In the genomic region with DNA sequence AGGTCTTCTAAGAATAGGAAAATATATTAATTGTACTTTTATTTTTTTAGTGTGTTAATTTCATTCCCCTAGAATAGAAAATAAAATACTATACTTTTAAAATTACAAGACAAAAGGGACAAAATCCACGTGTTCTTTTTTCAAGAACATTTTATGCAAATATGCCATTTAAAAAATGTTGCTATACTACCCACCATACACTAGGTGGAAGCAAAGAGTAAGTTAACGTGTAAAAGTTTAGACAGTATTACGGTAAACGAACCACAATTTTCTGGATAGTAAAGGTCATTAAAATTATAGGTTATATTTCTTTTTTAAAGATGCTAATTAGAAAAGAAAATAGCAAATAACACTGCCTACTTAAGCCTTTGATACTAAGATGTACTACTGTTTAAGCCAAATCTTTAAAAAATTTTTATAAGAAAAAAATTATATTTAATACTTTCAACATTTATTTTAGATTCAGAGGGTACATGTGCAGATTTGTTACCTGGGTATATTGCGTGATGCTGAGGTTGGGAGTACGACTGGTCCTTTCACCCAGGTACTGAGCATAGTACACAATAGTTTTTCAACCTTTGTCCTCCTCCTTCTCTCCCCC, we compare ENCODE assay signal across 8 cellular contexts.
DNase-seq lines count a peak whose midpoint lies in the region; ATAC-seq, FAIRE-seq and TF ChIP-seq lines count a peak whose summit lies in the region.

No MANE protein-coding gene starts in this region.

- DNase-seq in AG08395 (ENCODE audit: low spot score), result peak; percentile 38
- peak; percentile 47 for DNase-seq in NCI-H2171 (lab: John Stamatoyannopoulos, UW)
- peak; percentile 41 for DNase-seq in bronchial epithelial cell (ENCODE audit: low read depth)
- DNase-seq in mesendoderm, result peak; percentile 25
- DNase-seq in activated CD4-positive, alpha-beta T cell treated with anti-CD3 and anti-CD28 coated beads for 1 hour, result no peak
- no peak for DNase-seq in activated T-cell treated with anti-CD3 and anti-CD28 coated beads, Interleukin-2, amount 50 U/mL, for 24 hours

- ATAC-seq in GM18502 (IDR thresholded peaks at IDR 0.05; ENCODE audit: poor library complexity, unreplicated experiment), result peak; percentile 88
- peak; percentile 87 for ATAC-seq in HG02885 (IDR thresholded peaks at IDR 0.05; ENCODE audit: poor library complexity, unreplicated experiment)

- H3K56ac ChIP-seq in mesendoderm (ENCODE audit: low read length), result no peak overlapping the region

- no peak overlapping the region for H2BK120ac ChIP-seq in mesendoderm (ENCODE audit: low read depth, low read length)

- no peaks in the 10 kb centered on the region for H3K27me3 Mint-ChIP-seq in activated T-cell treated with anti-CD3 and anti-CD28 coated beads, Interleukin-2, amount 50 U/mL, for 24 hours

- H3K4me1 Mint-ChIP-seq in activated T-cell treated with anti-CD3 and anti-CD28 coated beads, Interleukin-2, amount 50 U/mL, for 24 hours (ENCODE audit: low read depth), result no peaks in the 10 kb centered on the region

- H3K27ac ChIP-seq in mesendoderm (ENCODE audit: low read depth, low read length), result no peak overlapping the region

- no peaks in the 10 kb centered on the region for H3K36me3 Mint-ChIP-seq in activated T-cell treated with anti-CD3 and anti-CD28 coated beads, Interleukin-2, amount 50 U/mL, for 24 hours (ENCODE audit: low read depth)

- H3K4me3 ChIP-seq in bronchial epithelial cell (ENCODE audit: low read depth, low read length) (no peak overlapping the region), mesendoderm (ENCODE audit: low read length) (no peak overlapping the region)

- no peak overlapping the region for H3K23ac ChIP-seq in mesendoderm (ENCODE audit: low read length)

- H3K9me3 Mint-ChIP-seq in activated T-cell treated with anti-CD3 and anti-CD28 coated beads, Interleukin-2, amount 50 U/mL, for 24 hours, result no peaks in the 10 kb centered on the region

- WGBS in mesendoderm (ENCODE audit: extremely low coverage, insufficient coverage, low lambda C conversion rate), result no CpG with 5 or more reads among the region's 6 CpGs

- no peak overlapping the region for H3K9ac ChIP-seq in mesendoderm (ENCODE audit: low read length)

- TF ChIP-seq CTCF in bronchial epithelial cell (IDR thresholded peaks at IDR 0.05; ENCODE audit: insufficient read depth, low read length, severe bottlenecking), result peak; percentile 19

- H3K27me3 ChIP-seq in bronchial epithelial cell (ENCODE audit: control insufficient read depth, insufficient read depth, low read length) (no peaks in the 10 kb centered on the region), mesendoderm (ENCODE audit: insufficient read depth, low read length, poor library complexity) (no peaks in the 10 kb centered on the region)

- H4K8ac ChIP-seq in mesendoderm (ENCODE audit: low read depth, low read length), result no peak overlapping the region

- no peaks in the 10 kb centered on the region for H3K4me1 ChIP-seq in mesendoderm (ENCODE audit: control insufficient read depth, low read depth, low read length)

- no peak overlapping the region for H4K5ac ChIP-seq in mesendoderm (ENCODE audit: low read length)

- H3K4ac ChIP-seq in mesendoderm (ENCODE audit: low read depth, low read length), result no peak overlapping the region

- no peak for FAIRE-seq in bronchial epithelial cell (lab: Jason Lieb, UNC)

- no peak overlapping the region for H2BK5ac ChIP-seq in mesendoderm (ENCODE audit: low read length)

- H3K79me1 ChIP-seq in mesendoderm (ENCODE audit: low read length), result no peaks in the 10 kb centered on the region

- no peak overlapping the region for H2AK5ac ChIP-seq in mesendoderm (ENCODE audit: low read length)

- H3K36me3 ChIP-seq in bronchial epithelial cell (ENCODE audit: control insufficient read depth, insufficient read depth, low read length) (no peaks in the 10 kb centered on the region), mesendoderm (ENCODE audit: control insufficient read depth, insufficient read depth, low read length) (no peaks in the 10 kb centered on the region)

- no peak overlapping the region for H3K4me3 Mint-ChIP-seq in activated T-cell treated with anti-CD3 and anti-CD28 coated beads, Interleukin-2, amount 50 U/mL, for 24 hours

- H3K27ac Mint-ChIP-seq in activated T-cell treated with anti-CD3 and anti-CD28 coated beads, Interleukin-2, amount 50 U/mL, for 24 hours, result no peak overlapping the region

- H3K79me2 ChIP-seq in mesendoderm (ENCODE audit: control insufficient read depth, insufficient read depth, low read length), result no peaks in the 10 kb centered on the region

- no peak overlapping the region for H3K4me2 ChIP-seq in mesendoderm (ENCODE audit: low read length)

- no peak overlapping the region for H3K18ac ChIP-seq in mesendoderm (ENCODE audit: low read length)

- no peak overlapping the region for H2BK15ac ChIP-seq in mesendoderm (replicated peaks; ENCODE audit: low read depth)

Comparison
In these comparisons a context has a peak if more than half of its experiments do, and no peak if none do; other contexts are left out.
1. DNase-seq: peak in AG08395 (single experiment), NCI-H2171 (single experiment), bronchial epithelial cell (single experiment) and mesendoderm (single experiment); none in activated CD4-positive, alpha-beta T cell treated with anti-CD3 and anti-CD28 coated beads for 1 hour (single experiment) and activated T-cell treated with anti-CD3 and anti-CD28 coated beads, Interleukin-2, amount 50 U/mL, for 24 hours (single experiment).